23 cellular contexts compared by ENCODE assay signal in genomic region chr2:3059111-3059990, GRCh38.
DNase-seq lines count a peak whose midpoint lies in the region; ATAC-seq, FAIRE-seq and TF ChIP-seq lines count a peak whose summit lies in the region.
"Had no signal": no experiment of that assay in that cellular context is flagged by ENCODE, and none has a peak within 500 bp of the region (broad histone marks: within the 10 kb centered on the region; RNA-seq: fewer than 3 reads in every experiment).

No MANE protein-coding gene starts in this region.

- H3K27me3 ChIP-seq in HepG2 (ENCODE audit: control insufficient read depth in 1 of 2, insufficient read depth in 2 of 2, low read length in 2 of 2) (peaks cover 0 to 24% of the 10 kb centered on the region in 2 experiments; a peak in 3 of 5 replicates), neuronal stem cell (ENCODE audit: control insufficient read depth in 3 of 3, insufficient read depth in 3 of 3, low read depth in 1 of 3, low read length in 3 of 3) (peaks cover 0 to 8% (median 0%) of the 10 kb centered on the region in 3 experiments)
- H3K27me3 ChIP-seq: BLaER1 had no signal

- H4K91ac ChIP-seq in neuronal stem cell (ENCODE audit: low read depth, low read length, poor library complexity): no peak overlapping the region

- H3K36me3 Mint-ChIP-seq in activated naive CD4-positive, alpha-beta T cell treated with anti-CD3 and anti-CD28 coated beads, Interleukin-2, amount 50 U/mL, for 72 hours: no peaks in the 10 kb centered on the region
- H3K36me3 Mint-ChIP-seq: CD4-positive, CD25-positive, alpha-beta regulatory T cell; CD8-positive, alpha-beta T cell had no signal

- no peaks in the 10 kb centered on the region for H3K79me1 ChIP-seq in neuronal stem cell (ENCODE audit: low read depth, low read length)

- POLR2A ChIA-PET in HepG2 (lab: Yijun Ruan, JAX): no interaction called here

- no peak overlapping the region for H3K23ac ChIP-seq in neuronal stem cell (ENCODE audit: low read depth, low read length, poor library complexity)

- no peak overlapping the region for H2BK15ac ChIP-seq in neuronal stem cell (ENCODE audit: low read length)

- H3K36me3 ChIP-seq in HepG2 (replicated peaks in 1 of 2; ENCODE audit: control insufficient read depth in 1 of 2, insufficient read depth in 2 of 2, low read length in 2 of 2) (no peaks in the 10 kb centered on the region), neuronal stem cell (replicated peaks in 1 of 2; ENCODE audit: control insufficient read depth in 2 of 2, insufficient read depth in 2 of 2, low read length in 2 of 2) (no peaks in the 10 kb centered on the region)
- H3K36me3 ChIP-seq: BLaER1, HAP-1 had no signal

- FAIRE-seq in HepG2 (lab: Jason Lieb, UNC): no peak
- FAIRE-seq: A204.1, G401.6, GM12892 had no signal

- no peak overlapping the region for H2BK12ac ChIP-seq in neuronal stem cell (ENCODE audit: low read length)

- peak overlapping the region; percentile 61 for H2BK5ac ChIP-seq in neuronal stem cell (ENCODE audit: low read length)

- no peak for TF ChIP-seq CTCF in HepG2 (CRISPR knock-in tag; IDR thresholded peaks at IDR 0.05)

- H3K9me3 Mint-ChIP-seq in activated naive CD4-positive, alpha-beta T cell treated with anti-CD3 and anti-CD28 coated beads, Interleukin-2, amount 50 U/mL, for 72 hours: peaks cover 10% of the 10 kb centered on the region in 2 donors

- no peak overlapping the region for H3K14ac ChIP-seq in neuronal stem cell (ENCODE audit: low read length)

- no peak overlapping the region for H3K4me3 ChIP-seq in HepG2 (replicated peaks in 1 of 3; ENCODE audit: insufficient read depth in 1 of 3, low read depth in 2 of 3, low read length in 3 of 3)
- no peak overlapping the region for H3K4me3 ChIP-seq in neuronal stem cell (ENCODE audit: low read length in 2 of 2)
- H3K4me3 ChIP-seq: BLaER1, GM23338, HAP-1 had no signal

- H4K8ac ChIP-seq in neuronal stem cell (ENCODE audit: low read depth, low read length): no peak overlapping the region

- no peak overlapping the region for H2AFZ ChIP-seq in HepG2 (ENCODE audit: low read length)
- H2AFZ ChIP-seq in neuronal stem cell (ENCODE audit: low read length): peak overlapping the region; percentile 21
- H2AFZ ChIP-seq: GM23338 had no signal

- peak; percentile 25 for DNase-seq in activated CD8-positive, alpha-beta memory T cell treated with anti-CD3 and anti-CD28 coated beads, Interleukin-2, amount 50 U/mL, for 48 hours
- DNase-seq in activated CD8-positive, alpha-beta memory T cell treated with anti-CD3 and anti-CD28 coated beads for 24 hours: no peak
- DNase-seq in HepG2 (ENCODE audit: low spot score) (no peak), neuronal stem cell (ENCODE audit: low spot score) (no peak), middle frontal gyrus (ENCODE audit: extremely low spot score, low spot score) (no peak)
- DNase-seq in activated naive CD4-positive, alpha-beta T cell treated with anti-CD3 and anti-CD28 coated beads, Interleukin-2, amount 50 U/mL, for 72 hours (ENCODE audit: low spot score in 2 of 2): no peak
- DNase-seq: Caco-2; CD4-positive, CD25-positive, alpha-beta regulatory T cell; CD8-positive, alpha-beta T cell; DMS153; DND-41; HFFc6 had no signal

- H4K20me1 ChIP-seq in HepG2 (ENCODE audit: insufficient read depth, low read length): no peaks in the 10 kb centered on the region
- H4K20me1 ChIP-seq: BLaER1 had no signal

- H3K9me3 ChIP-seq in HepG2 (ENCODE audit: low read length): no peaks in the 10 kb centered on the region
- no peaks in the 10 kb centered on the region for H3K9me3 ChIP-seq in neuronal stem cell (replicated peaks in 1 of 2; ENCODE audit: control insufficient read depth in 2 of 2, insufficient read depth in 1 of 2, low read depth in 1 of 2, low read length in 2 of 2)
- H3K9me3 ChIP-seq: BLaER1, Caco-2, HAP-1 had no signal

- H3K4me2 ChIP-seq in HepG2 (ENCODE audit: low read depth, low read length): no peak overlapping the region
- no peak overlapping the region for H3K4me2 ChIP-seq in neuronal stem cell (ENCODE audit: insufficient read depth, low read length, poor library complexity, severe bottlenecking)
- H3K4me2 ChIP-seq: BLaER1, GM23338 had no signal

- H2BK120ac ChIP-seq in neuronal stem cell (ENCODE audit: low read depth, low read length): no peak overlapping the region

- H3K27ac ChIP-seq in HepG2 (ENCODE audit: extremely low read length, insufficient read depth, low read length): no peak overlapping the region
- no peak overlapping the region for H3K27ac ChIP-seq in neuronal stem cell (replicated peaks; ENCODE audit: low read length)
- H3K27ac ChIP-seq: 22Rv1, BLaER1, C4-2B had no signal

- BruUV-seq in HepG2 (replicated peaks; lab: Mats Ljungman, UMichigan): no TSS peak

- H3K18ac ChIP-seq in neuronal stem cell (ENCODE audit: low read length): peak overlapping the region; percentile 74

- CTCF ChIA-PET in HepG2 (lab: Yijun Ruan, JAX; ENCODE audit: low intra/inter-chr PET ratio, low total read pairs): no interaction called here

- no peak overlapping the region for H3K27ac Mint-ChIP-seq in activated naive CD4-positive, alpha-beta T cell treated with anti-CD3 and anti-CD28 coated beads, Interleukin-2, amount 50 U/mL, for 72 hours
- H3K27ac Mint-ChIP-seq: B cell; CD4-positive, CD25-positive, alpha-beta regulatory T cell; CD8-positive, alpha-beta T cell; GM23338; HFFc6 had no signal

- no peak for TF ChIP-seq RAD21 in HepG2 (CRISPR knock-in tag; IDR thresholded peaks at IDR 0.05)

- H3K4ac ChIP-seq in neuronal stem cell (ENCODE audit: low read length): no peak overlapping the region

- ATAC-seq in HepG2 (no peak), GM19395 (IDR thresholded peaks at IDR 0.05; ENCODE audit: unreplicated experiment) (no peak), GM19467 (IDR thresholded peaks at IDR 0.05; ENCODE audit: unreplicated experiment) (no peak)
- no peak for ATAC-seq in activated naive CD4-positive, alpha-beta T cell treated with anti-CD3 and anti-CD28 coated beads, Interleukin-2, amount 50 U/mL, for 72 hours
- ATAC-seq: CD8-positive, alpha-beta T cell; GM23338 had no signal

- WGBS in HepG2 (ENCODE audit: low lambda C conversion rate): 58% methylated on average over 30 of the region's 39 CpGs
- WGBS in neuronal stem cell (ENCODE audit: extremely low coverage in 2 of 2, insufficient read length in 2 of 2, insufficient replicate concordance in 1 of 2), 2 donors: no CpG with 5 or more reads among the region's 39 CpGs

- intact Hi-C loops in HepG2 (cut with micrococcal nuclease; ENCODE audit: unreplicated experiment): no loop called here

- no peak for TF ChIP-seq POLR2A in HepG2 (IDR thresholded peaks at IDR 0.05; ENCODE audit: insufficient read depth in 1 of 2, low read depth in 2 of 2, low read length in 2 of 2)

- H3K9ac ChIP-seq in HepG2 (ENCODE audit: insufficient read depth, low read depth, low read length) (no peak overlapping the region), neuronal stem cell (ENCODE audit: low read depth, low read length, poor library complexity) (no peak overlapping the region)
- H3K9ac ChIP-seq: BLaER1 had no signal

- TF ChIP-seq EP300 in HepG2 (IDR thresholded peaks at IDR 0.05; ENCODE audit: low read depth in 2 of 2, low read length in 2 of 2): no peak
- TF ChIP-seq EP300 in HepG2 (CRISPR knock-in tag; IDR thresholded peaks at IDR 0.05; ENCODE audit: borderline replicate concordance): no peak

- no peaks in the 10 kb centered on the region for H3K4me1 ChIP-seq in HepG2 (ENCODE audit: insufficient read depth, low read length)
- no peaks in the 10 kb centered on the region for H3K4me1 ChIP-seq in neuronal stem cell (ENCODE audit: control insufficient read depth in 2 of 2, insufficient read depth in 1 of 2, low read depth in 1 of 2, low read length in 2 of 2)
- H3K4me1 ChIP-seq: Caco-2, HAP-1 had no signal

- H3K79me2 ChIP-seq in HepG2 (ENCODE audit: insufficient read depth, low read length): no peaks in the 10 kb centered on the region

- in situ Hi-C loops in HepG2 (cut with HindIII; ENCODE audit: extremely low pct_ligation_motif_present, low pct_unique_long_range_greater_than_20kb): no loop called here

- no peak overlapping the region for H2AK5ac ChIP-seq in neuronal stem cell (ENCODE audit: low read depth, low read length)

TF ChIP-seq in HepG2, 621 proteins besides CTCF, POLR2A, EP300 and RAD21:
- TF ChIP-seq ZNF629 (CRISPR knock-in tag; conservative IDR thresholded peaks at IDR 0.05): no peak
- no peak for TF ChIP-seq KDM5A (IDR thresholded peaks at IDR 0.05; ENCODE audit: borderline replicate concordance, low read length)
- TF ChIP-seq ZNF460 (CRISPR knock-in tag; IDR thresholded peaks at IDR 0.05; ENCODE audit: borderline replicate concordance): no peak
- peak; percentile 30 for TF ChIP-seq AGO1 (IDR thresholded peaks at IDR 0.05; ENCODE audit: low read depth, low read length, poor library complexity, severe bottlenecking)
